ENCODE assay signal across 16 cellular contexts in the genomic region with DNA sequence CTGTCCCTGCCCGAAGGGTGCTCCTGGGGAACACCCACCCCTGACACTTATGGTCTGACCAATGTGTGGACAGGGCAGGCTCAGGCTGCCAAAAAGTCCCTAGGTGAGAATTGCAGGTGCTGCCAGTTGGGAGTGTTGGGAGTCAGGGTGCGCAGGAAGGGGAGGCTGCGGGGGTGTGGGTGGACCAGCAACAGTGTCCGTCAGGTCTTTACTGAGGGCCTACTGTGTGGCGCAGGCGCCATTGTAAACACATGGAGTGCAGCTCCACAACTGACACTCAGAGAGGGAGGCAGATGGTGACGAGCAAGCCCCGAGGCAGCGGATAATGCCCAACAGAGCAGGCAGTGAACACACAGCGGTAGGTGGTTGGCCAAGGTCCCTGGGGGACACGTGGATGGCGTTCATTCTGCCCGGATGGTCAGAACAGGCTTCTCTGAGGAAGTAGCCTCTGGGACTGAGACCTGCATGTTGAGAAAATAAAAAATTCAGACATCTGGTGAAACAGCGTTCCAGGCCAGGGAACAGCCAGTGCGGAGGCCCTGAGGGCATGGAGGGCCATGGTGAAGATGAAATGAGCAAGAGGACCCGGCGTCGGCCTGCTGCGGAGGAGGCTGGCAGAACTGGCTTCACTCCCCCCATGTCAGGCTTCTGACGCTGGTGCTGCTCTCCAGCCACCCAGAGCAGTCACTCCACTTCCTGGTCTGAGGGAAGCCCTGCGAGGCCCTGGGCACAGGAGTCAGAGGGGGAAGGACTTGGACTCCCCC.
"Had no signal": no experiment of that assay in that cellular context is flagged by ENCODE, and none has a peak within 500 bp of the region (broad histone marks: within the 10 kb centered on the region; RNA-seq: fewer than 3 reads in every experiment).

No MANE protein-coding gene starts in this region.

- H3K4me3 Mint-ChIP-seq: activated B cell treated with CpG ODN at 0.5 μM for 24 hours; activated naive CD4-positive, alpha-beta T cell treated with anti-CD3 and anti-CD28 coated beads for 36 hours; neural crest cell; stimulated activated effector memory CD8-positive, alpha-beta T cell treated with anti-CD3 and anti-CD28 coated beads, Interleukin-12 subunit alpha, Interleukin-12 subunit beta, amount 100 ng/mL, for 72 hours; T-helper 17 cell had no signal

- H3K4me3 ChIP-seq: cardiac muscle cell, thoracic aorta, uterus had no signal

- H3K9ac ChIP-seq: parathyroid adenoma had no signal

- H3K9me3 ChIP-seq: thoracic aorta, uterus had no signal

- FAIRE-seq: endometrium, TTC549 had no signal

- H3K36me3 Mint-ChIP-seq: stimulated activated effector memory CD8-positive, alpha-beta T cell treated with anti-CD3 and anti-CD28 coated beads, Interleukin-12 subunit alpha, Interleukin-12 subunit beta, amount 100 ng/mL, for 72 hours had no signal

- DNase-seq: activated B cell treated with CpG ODN at 0.5 μM for 24 hours; activated CD4-positive, alpha-beta T cell treated with anti-CD3 and anti-CD28 coated beads, Interleukin-2, amount 50 U/mL, for 1 hour; activated naive CD4-positive, alpha-beta T cell treated with anti-CD3 and anti-CD28 coated beads for 36 hours; activated T-cell treated with anti-CD3 and anti-CD28 coated beads for 4 hours; hippocampal formation; stimulated activated CD4-positive, alpha-beta T cell treated with anti-CD3 and anti-CD28 coated beads, Interleukin-12 subunit alpha, Interleukin-12 subunit beta, amount 100 ng/mL, for 4 hours; T-helper 17 cell; uterus had no signal

- H3K9me3 Mint-ChIP-seq: activated B cell treated with CpG ODN at 0.5 μM for 24 hours; activated naive CD4-positive, alpha-beta T cell treated with anti-CD3 and anti-CD28 coated beads for 36 hours; activated T-helper 2 cell treated with anti-CD3 and anti-CD28 coated beads, Interferon-gamma antibody, Interleukin-2, Interleukin-4, amounts not matched to agents 10 μg/mL and 5 μg/mL and 100 μg/mL, durations not matched to agents 14 hours and 24 hours and 36 hours; neural crest cell; stimulated activated effector memory CD8-positive, alpha-beta T cell treated with anti-CD3 and anti-CD28 coated beads, Interleukin-12 subunit alpha, Interleukin-12 subunit beta, amount 100 ng/mL, for 72 hours had no signal

- H3K27ac Mint-ChIP-seq: activated B cell treated with CpG ODN at 0.5 μM for 24 hours; activated naive CD4-positive, alpha-beta T cell treated with anti-CD3 and anti-CD28 coated beads for 36 hours; activated T-helper 2 cell treated with anti-CD3 and anti-CD28 coated beads, Interferon-gamma antibody, Interleukin-2, Interleukin-4, amounts not matched to agents 10 μg/mL and 5 μg/mL and 100 μg/mL, durations not matched to agents 14 hours and 24 hours and 36 hours; stimulated activated effector memory CD8-positive, alpha-beta T cell treated with anti-CD3 and anti-CD28 coated beads, Interleukin-12 subunit alpha, Interleukin-12 subunit beta, amount 100 ng/mL, for 72 hours; T-helper 17 cell had no signal

- H3K36me3 ChIP-seq: cardiac muscle cell, thoracic aorta, uterus had no signal

- H3K4me1 Mint-ChIP-seq: activated B cell treated with CpG ODN at 0.5 μM for 24 hours; stimulated activated effector memory CD8-positive, alpha-beta T cell treated with anti-CD3 and anti-CD28 coated beads, Interleukin-12 subunit alpha, Interleukin-12 subunit beta, amount 100 ng/mL, for 72 hours had no signal

- H3K27ac ChIP-seq: cardiac muscle cell, parathyroid adenoma, thoracic aorta, uterus had no signal

- H3K4me1 ChIP-seq: parathyroid adenoma, uterus had no signal
